In the genomic region with DNA sequence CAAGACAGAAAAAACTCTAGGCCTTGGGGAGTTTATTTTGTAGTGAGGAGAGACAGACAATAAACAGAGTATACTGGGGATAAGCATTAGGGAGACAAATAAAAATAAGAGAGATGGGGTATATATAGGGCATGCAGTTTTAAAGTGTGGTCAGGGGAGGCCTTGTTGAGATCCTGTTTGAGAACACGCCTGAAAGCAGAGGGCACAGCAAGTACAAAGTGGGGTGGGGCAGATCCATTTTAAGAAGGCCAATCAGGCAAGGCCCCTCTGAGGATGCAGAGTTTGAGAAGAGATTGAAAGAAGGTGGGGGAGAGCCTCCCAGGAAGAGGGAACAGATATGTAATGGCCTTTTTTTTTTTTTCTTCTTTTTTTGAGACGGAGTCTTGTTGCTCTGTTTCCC, we compare ENCODE assay signal across 11 cellular contexts. TPM values are rescaled to one million over a fixed set of nuclear protein-coding genes. Genes with fewer than 3 reads are reported as not detected.
A peak's percentile ranks its signal among the peaks of the same experiment; 100 is the strongest.
DNase-seq lines count a peak whose midpoint lies in the region; ATAC-seq and TF ChIP-seq lines count a peak whose summit lies in the region.
"Had no signal": no experiment of that assay in that cellular context is flagged by ENCODE, and none has a peak within 500 bp of the region (broad histone marks: within the 10 kb centered on the region; RNA-seq: fewer than 3 reads in every experiment).

No MANE protein-coding gene starts in this region.

- TF ChIP-seq CTCF in HEK293 (tag by site-specific recombination; IDR thresholded peaks at IDR 0.05) (no peak), WI38 (IDR thresholded peaks at IDR 0.05; ENCODE audit: low read depth, low read length) (no peak), heart right ventricle (IDR thresholded peaks at IDR 0.05) (no peak)

- H3K36me3 ChIP-seq in HEK293 (ENCODE audit: control insufficient read depth in 2 of 2, insufficient read depth in 1 of 2, low read length in 2 of 2) (peaks cover 30 to 54% of the 10 kb centered on the region in 2 experiments), heart right ventricle (peaks cover 0 to 47% (median 5%) of the 10 kb centered on the region in 9 donors), skeletal muscle satellite cell (ENCODE audit: insufficient read depth, low read length) (peaks cover 37% of the 10 kb centered on the region)

- peak in 1 of 2 donors; percentile 38 for DNase-seq in heart right ventricle
- DNase-seq in pons (ENCODE audit: low spot score) = no peak
- DNase-seq: activated CD4-positive, CD25-positive, alpha-beta regulatory T cell; dermis blood vessel endothelial cell; stimulated activated naive CD4-positive, alpha-beta T cell had no signal

- POLR2A ChIA-PET in HEK293 (lab: Yijun Ruan, JAX) = interaction anchor here (0.7 kb wide), 1 partner anchor 9 kb away, joined by 3 read pairs; no protein-coding TSS in a partner anchor

- peak overlapping the region; percentile 98 for H3K9ac ChIP-seq in skeletal muscle satellite cell (ENCODE audit: low read depth, low read length)

- intact Hi-C loops in heart right ventricle (cut with DNase I) = loop anchor here in 4 of 10 donors (5.0 to 10.0 kb wide), 4 partner anchors 40 to 57 kb away; a partner anchor contains a TSS

- H3K4me3 ChIP-seq in HEK293 (ENCODE audit: low read depth, low read length) = no peak overlapping the region
- peak overlapping the region; percentile 89 for H3K4me3 ChIP-seq in WI38 (ENCODE audit: low read depth, low read length)
- H3K4me3 ChIP-seq in heart right ventricle = peak overlapping the region in 8 of 10 donors; percentile 73 to 98 (median 86)
- H3K4me3 ChIP-seq in skeletal muscle satellite cell (ENCODE audit: low read length) = peak overlapping the region; percentile 89
- H3K4me3 ChIP-seq: mucosa of descending colon had no signal

- ATAC-seq in heart right ventricle (peak in 1 of 8 donors; percentile 5), HG02588 (IDR thresholded peaks at IDR 0.05; ENCODE audit: unreplicated experiment) (no peak), GM19452 (IDR thresholded peaks at IDR 0.05; ENCODE audit: unreplicated experiment) (no peak)

- H3K27ac ChIP-seq in HEK293 (ENCODE audit: extremely low read depth, low read depth, low read length) = no peak overlapping the region
- peak overlapping the region; percentile 98 to 100 (median 99) for H3K27ac ChIP-seq in heart right ventricle

- H3K4me1 ChIP-seq in HEK293 (ENCODE audit: control insufficient read depth, insufficient read depth, low read length) (peaks cover 12% of the 10 kb centered on the region; the same call in 1 of the 2 replicates), heart right ventricle (peaks cover 26 to 74% (median 65%) of the 10 kb centered on the region in 9 donors), skeletal muscle satellite cell (ENCODE audit: control insufficient read depth, insufficient read depth, low read length) (peaks cover 19% of the 10 kb centered on the region)

- CTCF ChIA-PET in HEK293 (lab: Yijun Ruan, JAX) = no interaction called here

- 29 to 34% methylated on average over 2 of the region's 2 CpGs for WGBS in heart right ventricle, 2 donors

- H3K27me3 ChIP-seq in heart right ventricle (no peaks in the 10 kb centered on the region), skeletal muscle satellite cell (ENCODE audit: control insufficient read depth, insufficient read depth, low read length) (no peaks in the 10 kb centered on the region)

- H3K4me2 ChIP-seq in skeletal muscle satellite cell (ENCODE audit: low read length) = peak overlapping the region; percentile 92

- H3K9me3 ChIP-seq in HEK293 (ENCODE audit: control insufficient read depth, insufficient read depth, low read depth, low read length) (no peaks in the 10 kb centered on the region), heart right ventricle (no peaks in the 10 kb centered on the region), skeletal muscle satellite cell (replicated peaks; ENCODE audit: low read length) (no peaks in the 10 kb centered on the region)
- H3K9me3 ChIP-seq: mucosa of descending colon had no signal

TF ChIP-seq in HEK293, 187 proteins besides CTCF, POLR2A, EP300 and RAD21:
- TF ChIP-seq, protein P1, sequence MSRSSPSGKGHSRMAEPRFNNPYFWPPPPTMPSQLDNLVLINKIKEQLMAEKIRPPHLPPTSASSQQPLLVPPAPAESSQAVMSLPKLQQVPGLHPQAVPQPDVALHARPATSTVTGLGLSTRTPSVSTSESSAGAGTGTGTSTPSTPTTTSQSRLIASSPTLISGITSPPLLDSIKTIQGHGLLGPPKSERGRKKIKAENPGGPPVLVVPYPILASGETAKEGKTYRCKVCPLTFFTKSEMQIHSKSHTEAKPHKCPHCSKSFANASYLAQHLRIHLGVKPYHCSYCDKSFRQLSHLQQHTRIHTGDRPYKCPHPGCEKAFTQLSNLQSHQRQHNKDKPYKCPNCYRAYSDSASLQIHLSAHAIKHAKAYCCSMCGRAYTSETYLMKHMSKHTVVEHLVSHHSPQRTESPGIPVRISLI (tag by site-specific recombination; IDR thresholded peaks at IDR 0.05) = 0 out of 2 replicates have a peak, but pooled peaks have one; percentile 16
- TF ChIP-seq ZNF501 (tag by site-specific recombination; IDR thresholded peaks at IDR 0.05) = no peak

RNA-seq across cellular contexts. Expression of a gene that starts 2.1 kb away (rescaled TPM):
- 100 to 1,000 TPM; 337 to 469 (median 401) TPM for total RNA-seq in heart right ventricle
- polyA plus RNA-seq in heart right ventricle = 100 to 1,000 TPM; 238 to 438 TPM
- total RNA-seq in skeletal muscle satellite cell (2012; rRNA removed) = 194 and 235 TPM in 2 replicates

RNA-seq across cellular contexts. Expression of a gene that starts 20.5 kb away (rescaled TPM):
- 10 to 100 TPM in 1 of 10 donors, 1 to 10 TPM in 9; 5.1 to 10.6 (median 7.1) TPM for total RNA-seq in heart right ventricle
- 1 to 10 TPM; 2.3 to 6.1 TPM for polyA plus RNA-seq in heart right ventricle
- total RNA-seq in skeletal muscle satellite cell (2012; rRNA removed) = 4.8 and 5.8 TPM in 2 replicates

RNA-seq across cellular contexts. Expression of a gene that starts 52.2 kb away (rescaled TPM):
- total RNA-seq in heart right ventricle = 1 to 10 TPM; 4.9 to 8.0 (median 6.5) TPM
- 1 to 10 TPM; 1.6 to 2.2 TPM for polyA plus RNA-seq in heart right ventricle
- 8.3 and 15.0 TPM in 2 replicates for total RNA-seq in skeletal muscle satellite cell (2012; rRNA removed)
